18 cellular contexts compared by ENCODE assay signal in genomic region chr1:53346814-53347176, GRCh38. TPM values are rescaled to one million over a fixed set of nuclear protein-coding genes. Genes with fewer than 3 reads are reported as not detected.
DNase-seq lines count a peak whose midpoint lies in the region; ATAC-seq and TF ChIP-seq lines count a peak whose summit lies in the region.
"Had no signal": no experiment of that assay in that cellular context is flagged by ENCODE, and none has a peak within 500 bp of the region (broad histone marks: within the 10 kb centered on the region; RNA-seq: fewer than 3 reads in every experiment).

No MANE protein-coding gene starts in this region.

- no peak for TF ChIP-seq POLR2A in adrenal gland (IDR thresholded peaks at IDR 0.05)

- H3K36me3 Mint-ChIP-seq in memory B cell = no peaks in the 10 kb centered on the region
- H3K36me3 Mint-ChIP-seq: CD8-positive, alpha-beta T cell had no signal

- no peak overlapping the region for H3K4me3 ChIP-seq in adrenal gland
- H3K4me3 ChIP-seq: MG63, SJCRH30 had no signal

- peak overlapping the region; percentile 20 for H3K27ac Mint-ChIP-seq in memory B cell
- H3K27ac Mint-ChIP-seq: CD8-positive, alpha-beta T cell had no signal

- no peaks in the 10 kb centered on the region for H3K27me3 ChIP-seq in adrenal gland
- H3K27me3 ChIP-seq: MG63 had no signal

- no peaks in the 10 kb centered on the region for H3K27me3 Mint-ChIP-seq in memory B cell

- H3K4me1 ChIP-seq in adrenal gland (replicated peaks in 1 of 2) = no peaks in the 10 kb centered on the region
- H3K4me1 ChIP-seq: SJCRH30 had no signal

- DNase-seq in activated CD4-positive, CD25-positive, alpha-beta regulatory T cell treated with anti-CD3 and anti-CD28 coated beads, Interleukin-2, amount 50 U/mL, for 72 hours = peak; percentile 16
- DNase-seq in activated CD4-positive, CD25-positive, alpha-beta regulatory T cell (lab: John Stamatoyannopoulos, UW) = no peak
- DNase-seq in adrenal gland (peak in 4 of 7 donors; percentile 1 to 18 (median 10)), memory B cell (ENCODE audit: low spot score in 2 of 2) (peak in 1 of 2 donors; percentile 3), superior temporal gyrus (ENCODE audit: extremely low spot score) (no peak)
- peak; percentile 10 for DNase-seq in stimulated activated CD8-positive, alpha-beta memory T cell treated with anti-CD3 and anti-CD28 coated beads, Interleukin-4, amount 100 ng/mL, for 48 hours
- no peak for DNase-seq in stimulated activated CD4-positive, alpha-beta T cell treated with anti-CD3 and anti-CD28 coated beads, Interleukin-4, amount 100 ng/mL, for 1 hour
- DNase-seq: DMS79 treated with DMSO at 0.1 percent for 48 hours, MG63, NCI-H1105, NCI-H1694 treated with DMSO at 0.1 percent for 48 hours, NCI-H2171 treated with DMSO at 0.1 percent for 48 hours, NCI-H524, SJCRH30 had no signal

- ATAC-seq in memory B cell (ENCODE audit: low read depth) (no peak), HG03108 (IDR thresholded peaks at IDR 0.05; ENCODE audit: unreplicated experiment) (no peak)
- ATAC-seq: CD8-positive, alpha-beta T cell had no signal

- no peak for TF ChIP-seq CTCF in adrenal gland (IDR thresholded peaks at IDR 0.05)

- peaks cover 8% of the 10 kb centered on the region for H3K4me1 Mint-ChIP-seq in memory B cell

- intact Hi-C loops in adrenal gland (cut with DNase I) = no loop called here

- no peak overlapping the region for H3K27ac ChIP-seq in adrenal gland
- H3K27ac ChIP-seq: 22Rv1, KMS-11, SJCRH30 had no signal

- no peaks in the 10 kb centered on the region for H3K9me3 Mint-ChIP-seq in memory B cell
- H3K9me3 Mint-ChIP-seq: CD8-positive, alpha-beta T cell had no signal

- no peak overlapping the region for H3K4me3 Mint-ChIP-seq in memory B cell
- H3K4me3 Mint-ChIP-seq: CD8-positive, alpha-beta T cell had no signal

- H3K9me3 ChIP-seq in adrenal gland (replicated peaks in 1 of 3) = no peaks in the 10 kb centered on the region
- H3K9me3 ChIP-seq: MG63, SJCRH30 had no signal

- no peaks in the 10 kb centered on the region for H3K36me3 ChIP-seq in adrenal gland (replicated peaks in 1 of 2)
- H3K36me3 ChIP-seq: MG63, SJCRH30 had no signal

- WGBS in adrenal gland, 4 donors = 70 to 87% (median 77%) methylated on average over 3 of the region's 3 CpGs

RNA-seq across cellular contexts. Expression of gene LRP8, which starts 18.9 kb away (rescaled TPM):
- 1 to 10 TPM in 7 of 8 donors, under 1 TPM in 1; 0.66 to 7.0 (median 2.7) TPM for total RNA-seq in adrenal gland
- 1 to 10 TPM in 1 of 3 donors, under 1 TPM in 2; 0.64 to 7.6 (median 0.72) TPM for polyA plus RNA-seq in adrenal gland

Comparison
In these comparisons a context has a peak if more than half of its experiments do, and no peak if none do; other contexts are left out.
1. DNase-seq: peak in activated CD4-positive, CD25-positive, alpha-beta regulatory T cell treated with anti-CD3 and anti-CD28 coated beads, Interleukin-2, amount 50 U/mL, for 72 hours (single experiment), adrenal gland (4 of 7) and stimulated activated CD8-positive, alpha-beta memory T cell treated with anti-CD3 and anti-CD28 coated beads, Interleukin-4, amount 100 ng/mL, for 48 hours (single experiment); none in activated CD4-positive, CD25-positive, alpha-beta regulatory T cell (0 of 4), superior temporal gyrus (single experiment) and stimulated activated CD4-positive, alpha-beta T cell treated with anti-CD3 and anti-CD28 coated beads, Interleukin-4, amount 100 ng/mL, for 1 hour (single experiment).